Comparison of ENCODE assay signal across 30 cellular contexts in the genomic region with DNA sequence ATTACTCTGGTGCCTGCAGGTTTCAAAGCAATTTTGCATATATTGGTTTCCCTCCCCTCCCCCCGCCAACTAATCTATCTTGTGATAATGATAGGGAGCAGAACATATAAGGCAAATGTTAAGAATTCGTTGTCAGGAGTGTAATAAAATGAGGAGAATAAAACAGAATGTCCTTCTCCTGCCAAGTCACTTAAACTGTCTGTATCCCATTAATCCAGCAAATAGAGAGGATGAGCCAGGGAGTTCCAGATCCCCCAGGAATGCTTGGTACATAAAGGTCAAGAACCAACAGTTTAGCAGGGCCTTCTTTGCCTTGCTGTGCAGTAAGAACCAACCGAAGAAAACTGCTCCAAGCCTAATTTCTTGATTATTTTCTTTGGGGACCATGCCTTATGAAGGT.
"Had no signal": no experiment of that assay in that cellular context is flagged by ENCODE, and none has a peak within 500 bp of the region (broad histone marks: within the 10 kb centered on the region; RNA-seq: fewer than 3 reads in every experiment).

No MANE protein-coding gene starts in this region.

- H3K9me3 ChIP-seq: MG63, Peyer's patch, SJCRH30 had no signal

- ATAC-seq: activated CD8-positive, alpha-beta T cell treated with anti-CD3 and anti-CD28 coated beads, Interleukin-2, amount 10 ng/mL, durations not matched to agents 7 days and 5 days; WTC11 had no signal

- H3K4me3 ChIP-seq: cardiac muscle cell, MG63, Peyer's patch, SJCRH30 had no signal

- H3K27me3 ChIP-seq: brain microvascular endothelial cell, cardiac muscle cell, MG63, Peyer's patch, SJCRH30 had no signal

- H3K4me3 Mint-ChIP-seq: activated CD8-positive, alpha-beta T cell treated with anti-CD3 and anti-CD28 coated beads, Interleukin-2, amount 10 ng/mL, durations not matched to agents 7 days and 5 days; activated naive CD4-positive, alpha-beta T cell treated with anti-CD3 and anti-CD28 coated beads, Interleukin-2, amount 50 U/mL, for 24 hours; T-helper 2 cell treated with Interferon-gamma antibody and Interleukin-4, amounts not matched to agents 5 μg/mL and 100 μg/mL, for 36 hours; WTC11 had no signal

- H3K4me1 Mint-ChIP-seq: activated naive CD4-positive, alpha-beta T cell treated with anti-CD3 and anti-CD28 coated beads, Interleukin-2, amount 50 U/mL, for 24 hours had no signal

- H3K9me3 Mint-ChIP-seq: activated naive CD4-positive, alpha-beta T cell treated with anti-CD3 and anti-CD28 coated beads, Interleukin-2, amount 50 U/mL, for 24 hours; T-helper 2 cell treated with Interferon-gamma antibody and Interleukin-4, amounts not matched to agents 5 μg/mL and 100 μg/mL, for 36 hours; WTC11 had no signal

- H3K36me3 ChIP-seq: brain microvascular endothelial cell, cardiac muscle cell, MG63, Peyer's patch, SJCRH30 had no signal

- DNase-seq: activated CD4-positive, alpha-beta T cell treated with anti-CD3 and anti-CD28 coated beads for 48 hours; activated CD4-positive, alpha-beta T cell treated with anti-CD3 and anti-CD28 coated beads, Interleukin-2, amount 50 U/mL, for 4 hours; activated CD4-positive, CD25-positive, alpha-beta regulatory T cell treated with anti-CD3 and anti-CD28 coated beads, Interleukin-2, amount 50 U/mL, for 72 hours; activated CD8-positive, alpha-beta memory T cell treated with anti-CD3 and anti-CD28 coated beads, Interleukin-2, amount 50 U/mL, for 48 hours; activated CD8-positive, alpha-beta T cell treated with anti-CD3 and anti-CD28 coated beads, Interleukin-2, amount 10 ng/mL, durations not matched to agents 7 days and 5 days; activated effector memory CD4-positive, alpha-beta T cell treated with Interleukin-2 at 50 U/mL for 16 hours; activated naive CD4-positive, alpha-beta T cell; activated T-cell treated with anti-CD3 and anti-CD28 coated beads, Interleukin-2, amount 50 U/mL, for 1 hour; amniotic stem cell; brain microvascular endothelial cell; MG63; MV-4-11; NCI-H1092 treated with DMSO at 0.1 percent for 48 hours; NCI-H1417 treated with DMSO at 0.1 percent for 48 hours; NCI-H1694; NCI-H2029; NCI-H2107; NCI-H345; NCI-H510A; NCI-H69; NK-92 treated with Interleukin-12 subunit alpha and Interleukin-12 subunit beta, amount 100 ng/mL, for 24 hours; Peyer's patch; Right ventricle myocardium superior; SJCRH30; SW 1271 had no signal

- H3K27ac Mint-ChIP-seq: activated CD8-positive, alpha-beta T cell treated with anti-CD3 and anti-CD28 coated beads, Interleukin-2, amount 10 ng/mL, durations not matched to agents 7 days and 5 days; activated naive CD4-positive, alpha-beta T cell treated with anti-CD3 and anti-CD28 coated beads, Interleukin-2, amount 50 U/mL, for 24 hours; T-helper 2 cell treated with Interferon-gamma antibody and Interleukin-4, amounts not matched to agents 5 μg/mL and 100 μg/mL, for 36 hours; WTC11 had no signal

- H3K36me3 Mint-ChIP-seq: activated naive CD4-positive, alpha-beta T cell treated with anti-CD3 and anti-CD28 coated beads, Interleukin-2, amount 50 U/mL, for 24 hours; WTC11 had no signal

- H3K27ac ChIP-seq: brain microvascular endothelial cell, cardiac muscle cell, Peyer's patch, RWPE1, SJCRH30 had no signal

- H3K4me1 ChIP-seq: Peyer's patch had no signal
